13 cellular contexts compared by ENCODE assay signal in the genomic region with DNA sequence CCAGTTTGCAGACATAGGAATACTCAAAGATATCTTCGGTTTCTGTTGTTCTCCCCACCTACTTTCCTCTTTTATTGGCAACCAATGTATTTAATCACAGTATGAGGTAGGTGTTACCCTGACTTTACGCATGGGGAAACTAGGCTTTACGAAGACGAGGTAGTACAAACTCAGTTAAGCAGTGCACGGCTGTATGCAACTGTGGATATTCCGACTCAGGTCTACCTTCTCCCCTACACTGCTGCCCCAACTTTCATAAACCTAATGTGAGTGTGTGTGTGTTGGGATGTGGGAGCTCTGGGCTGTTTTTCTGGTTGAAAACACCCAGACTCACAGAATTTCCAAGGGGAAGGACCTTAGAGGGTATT. TPM values are rescaled to one million over a fixed set of nuclear protein-coding genes. Genes with fewer than 3 reads are reported as not detected.
DNase-seq lines count a peak whose midpoint lies in the region; ATAC-seq, FAIRE-seq and TF ChIP-seq lines count a peak whose summit lies in the region.
"Had no signal": no experiment of that assay in that cellular context is flagged by ENCODE, and none has a peak within 500 bp of the region (broad histone marks: within the 10 kb centered on the region; RNA-seq: fewer than 3 reads in every experiment).

No MANE protein-coding gene starts in this region.

- no peak for FAIRE-seq in HepG2 (lab: Jason Lieb, UNC)
- FAIRE-seq: GM12892, small intestine had no signal

- H3K9me3 ChIP-seq in HepG2 (ENCODE audit: low read length) = no peaks in the 10 kb centered on the region
- H3K9me3 ChIP-seq: SJSA1 had no signal

- BruUV-seq in HepG2 (replicated peaks; lab: Mats Ljungman, UMichigan) = no TSS peak

- H3K79me2 ChIP-seq in HepG2 (ENCODE audit: insufficient read depth, low read length) = peaks cover 38% of the 10 kb centered on the region

- peaks cover 17% of the 10 kb centered on the region for H3K4me1 Mint-ChIP-seq in activated T-cell treated with anti-CD3 and anti-CD28 coated beads, Interleukin-2, amount 50 U/mL, for 72 hours (ENCODE audit: low read depth)
- H3K4me1 Mint-ChIP-seq in activated T-helper 1 cell treated with anti-CD3 and anti-CD28 coated beads, Interleukin-12 subunit alpha, Interleukin-12 subunit beta, Interleukin-2, Interleukin-4 antibody, amounts not matched to agents 30 ng/mL and 10 ng/mL and 1 ng/mL, durations not matched to agents 14 hours and 24 hours and 36 hours (ENCODE audit: low read depth) = peaks cover 17% of the 10 kb centered on the region

- peak overlapping the region; percentile 93 for H3K9ac ChIP-seq in HepG2 (ENCODE audit: insufficient read depth, low read depth, low read length)

- POLR2A ChIA-PET in HepG2 (lab: Yijun Ruan, JAX) = interaction anchor here (0.6 to 11.8 kb wide), 14 partner anchors 8 to 1360 kb away, joined by 3 to 306 read pairs (median 7); no protein-coding TSS in a partner anchor

- TF ChIP-seq POLR2A in HepG2 (IDR thresholded peaks at IDR 0.05; ENCODE audit: insufficient read depth in 1 of 2, low read depth in 2 of 2, low read length in 2 of 2) = peak in 1 of 2 experiments; percentile 59; a peak in 2 of 4 replicates

- H3K9me3 Mint-ChIP-seq in activated T-cell treated with anti-CD3 and anti-CD28 coated beads, Interleukin-2, amount 50 U/mL, for 72 hours = no peaks in the 10 kb centered on the region
- no peaks in the 10 kb centered on the region for H3K9me3 Mint-ChIP-seq in activated T-helper 1 cell treated with anti-CD3 and anti-CD28 coated beads, Interleukin-12 subunit alpha, Interleukin-12 subunit beta, Interleukin-2, Interleukin-4 antibody, amounts not matched to agents 30 ng/mL and 10 ng/mL and 1 ng/mL, durations not matched to agents 14 hours and 24 hours and 36 hours

- H3K27me3 ChIP-seq in HepG2 (ENCODE audit: control insufficient read depth in 1 of 2, insufficient read depth in 2 of 2, low read length in 2 of 2) = no peaks in the 10 kb centered on the region; a peak in 1 of 5 replicates

- H3K4me1 ChIP-seq in HepG2 (ENCODE audit: insufficient read depth, low read length) = peaks cover 80% of the 10 kb centered on the region

- no peak for ATAC-seq in activated T-cell treated with anti-CD3 and anti-CD28 coated beads, Interleukin-2, amount 50 U/mL, for 72 hours (replicated peaks in 1 of 2)
- ATAC-seq in HepG2 (peak; percentile 1; the same call in 2 of the 3 replicates), HG03159 (IDR thresholded peaks at IDR 0.05; ENCODE audit: unreplicated experiment) (no peak)

- no peak for DNase-seq in activated T-cell treated with anti-CD3 and anti-CD28 coated beads, Interleukin-2, amount 50 U/mL, for 72 hours
- DNase-seq in activated T-cell treated with anti-CD3 and anti-CD28 coated beads, Interleukin-2, amount 50 U/mL, for 48 hours = no peak
- DNase-seq in activated T-helper 1 cell treated with anti-CD3 and anti-CD28 coated beads, Interleukin-12 subunit alpha, Interleukin-12 subunit beta, Interleukin-2, Interleukin-4 antibody, amounts not matched to agents 30 ng/mL and 10 ng/mL and 1 ng/mL, durations not matched to agents 14 hours and 24 hours and 36 hours (ENCODE audit: low spot score) = no peak
- DNase-seq in HepG2 (ENCODE audit: low spot score) (peak; percentile 36), substantia nigra (lab: John Stamatoyannopoulos, UW) (no peak), COLO668 (lab: John Stamatoyannopoulos, UW; ENCODE audit: unreplicated experiment) (no peak), posterior cingulate gyrus (no peak)
- DNase-seq: NCI-H1694 treated with DMSO at 0.1 percent for 48 hours; small intestine; stimulated activated naive CD4-positive, alpha-beta T cell treated with Interleukin-2 at 50 U/mL for 16 hours had no signal

- H3K27ac Mint-ChIP-seq in activated T-cell treated with anti-CD3 and anti-CD28 coated beads, Interleukin-2, amount 50 U/mL, for 72 hours = peak overlapping the region; percentile 92
- no peak overlapping the region for H3K27ac Mint-ChIP-seq in activated T-helper 1 cell treated with anti-CD3 and anti-CD28 coated beads, Interleukin-12 subunit alpha, Interleukin-12 subunit beta, Interleukin-2, Interleukin-4 antibody, amounts not matched to agents 30 ng/mL and 10 ng/mL and 1 ng/mL, durations not matched to agents 14 hours and 24 hours and 36 hours

- H3K27ac ChIP-seq in HepG2 (ENCODE audit: extremely low read length, insufficient read depth, low read length) (peak overlapping the region; percentile 95), substantia nigra (ENCODE audit: low read depth, low read length, poor library complexity, severe bottlenecking) (peak overlapping the region; percentile 90)
- H3K27ac ChIP-seq: SJSA1 had no signal

- peaks cover 20% of the 10 kb centered on the region for H4K20me1 ChIP-seq in HepG2 (ENCODE audit: insufficient read depth, low read length)

- H3K36me3 Mint-ChIP-seq in activated T-cell treated with anti-CD3 and anti-CD28 coated beads, Interleukin-2, amount 50 U/mL, for 72 hours (ENCODE audit: insufficient read depth in 2 of 2) = peaks cover 2 to 5% of the 10 kb centered on the region in 2 donors
- H3K36me3 Mint-ChIP-seq in activated T-helper 1 cell treated with anti-CD3 and anti-CD28 coated beads, Interleukin-12 subunit alpha, Interleukin-12 subunit beta, Interleukin-2, Interleukin-4 antibody, amounts not matched to agents 30 ng/mL and 10 ng/mL and 1 ng/mL, durations not matched to agents 14 hours and 24 hours and 36 hours (ENCODE audit: low read depth) = peaks cover 1% of the 10 kb centered on the region

- CTCF ChIA-PET in HepG2 (lab: Yijun Ruan, JAX; ENCODE audit: low intra/inter-chr PET ratio, low total read pairs) = interaction anchor here (1.3 to 1.6 kb wide), 2 partner anchors 24 to 29 kb away, joined by 4 to 7 read pairs; no protein-coding TSS in a partner anchor

- 4% methylated on average over 6 of the region's 6 CpGs for WGBS in HepG2 (ENCODE audit: low lambda C conversion rate)

- TF ChIP-seq RAD21 in HepG2 (CRISPR knock-in tag; IDR thresholded peaks at IDR 0.05) = no peak

- in situ Hi-C loops in HepG2 (cut with HindIII; ENCODE audit: extremely low pct_ligation_motif_present, low pct_unique_long_range_greater_than_20kb) = no loop called here

- TF ChIP-seq EP300 in HepG2 (IDR thresholded peaks at IDR 0.05; ENCODE audit: low read depth in 2 of 2, low read length in 2 of 2) (no peak), HepG2 (CRISPR knock-in tag; IDR thresholded peaks at IDR 0.05; ENCODE audit: borderline replicate concordance) (no peak)

- H3K4me3 ChIP-seq in HepG2 (replicated peaks in 1 of 3; ENCODE audit: insufficient read depth in 1 of 3, low read depth in 2 of 3, low read length in 3 of 3) = peak overlapping the region; percentile 49 to 99 (median 60)

- no peak for TF ChIP-seq CTCF in HepG2 (CRISPR knock-in tag; IDR thresholded peaks at IDR 0.05)

- H3K27me3 Mint-ChIP-seq in activated T-cell treated with anti-CD3 and anti-CD28 coated beads, Interleukin-2, amount 50 U/mL, for 72 hours (ENCODE audit: low read depth) = peaks cover 34% of the 10 kb centered on the region
- H3K27me3 Mint-ChIP-seq in activated T-helper 1 cell treated with anti-CD3 and anti-CD28 coated beads, Interleukin-12 subunit alpha, Interleukin-12 subunit beta, Interleukin-2, Interleukin-4 antibody, amounts not matched to agents 30 ng/mL and 10 ng/mL and 1 ng/mL, durations not matched to agents 14 hours and 24 hours and 36 hours (ENCODE audit: insufficient read depth) = peaks cover 12% of the 10 kb centered on the region

- intact Hi-C loops in activated T-helper 1 cell treated with anti-CD3 and anti-CD28 coated beads, Interleukin-12 subunit alpha, Interleukin-12 subunit beta, Interleukin-2, Interleukin-4 antibody, amounts not matched to agents 30 ng/mL and 10 ng/mL and 1 ng/mL, durations not matched to agents 14 hours and 24 hours and 36 hours (cut with micrococcal nuclease) = loop anchor here (5.0 kb wide), 1 partner anchor 96 kb away; no protein-coding TSS in a partner anchor
- intact Hi-C loops in HepG2 (cut with micrococcal nuclease; ENCODE audit: unreplicated experiment) = loop anchor here (1.0 to 2.0 kb wide), 2 partner anchors 14 to 19 kb away; no protein-coding TSS in a partner anchor
- intact Hi-C loops in posterior cingulate gyrus (cut with DNase I) = loop anchor here (2.0 kb wide), 1 partner anchor 52 kb away; a partner anchor contains a TSS

- no peak overlapping the region for H2AFZ ChIP-seq in HepG2 (ENCODE audit: low read length)

- peak overlapping the region; percentile 88 to 91 for H3K4me3 Mint-ChIP-seq in activated T-cell treated with anti-CD3 and anti-CD28 coated beads, Interleukin-2, amount 50 U/mL, for 72 hours
- peak overlapping the region; percentile 87 for H3K4me3 Mint-ChIP-seq in activated T-helper 1 cell treated with anti-CD3 and anti-CD28 coated beads, Interleukin-12 subunit alpha, Interleukin-12 subunit beta, Interleukin-2, Interleukin-4 antibody, amounts not matched to agents 30 ng/mL and 10 ng/mL and 1 ng/mL, durations not matched to agents 14 hours and 24 hours and 36 hours

- H3K36me3 ChIP-seq in HepG2 (replicated peaks in 1 of 2; ENCODE audit: control insufficient read depth in 1 of 2, insufficient read depth in 2 of 2, low read length in 2 of 2) = peaks cover 0 to 17% of the 10 kb centered on the region in 2 experiments; a peak in 3 of 5 replicates

- H3K4me2 ChIP-seq in HepG2 (ENCODE audit: low read depth, low read length) = peak overlapping the region; percentile 97

RNA-seq across cellular contexts. Expression of a gene that starts 1.2 kb away (rescaled TPM):
- total RNA-seq in activated T-cell treated with anti-CD3 and anti-CD28 coated beads, Interleukin-2, amount 50 U/mL, for 72 hours = 10 to 100 TPM; 36.5 to 38.2 TPM
- total RNA-seq in activated T-helper 1 cell treated with anti-CD3 and anti-CD28 coated beads, Interleukin-12 subunit alpha, Interleukin-12 subunit beta, Interleukin-2, Interleukin-4 antibody, amounts not matched to agents 30 ng/mL and 10 ng/mL and 1 ng/mL, durations not matched to agents 14 hours and 24 hours and 36 hours = 20.9 and 22.3 TPM in 2 replicates
- total RNA-seq in HepG2 (2016; rRNA removed; fragmentation: Illumina TruSeq; extraction: Trizol) = 130 and 138 TPM in 2 replicates
- total RNA-seq in HepG2 (2016; cell fraction: cytosol; rRNA removed; fragmentation: Illumina TruSeq; extraction: Trizol; ENCODE audit: low read depth) = 22.1 and 23.2 TPM in 2 replicates
- total RNA-seq in HepG2 (2016; cell fraction: insoluble cytoplasmic fraction; rRNA removed; fragmentation: Illumina TruSeq; extraction: Trizol) = 114 and 146 TPM in 2 replicates
- total RNA-seq in HepG2 (2016; cell fraction: membrane; rRNA removed; fragmentation: Illumina TruSeq; extraction: Trizol) = 63.0 and 65.0 TPM in 2 replicates
- 59.4 and 71.5 TPM in 2 replicates for total RNA-seq in HepG2 (2016; cell fraction: nucleus; rRNA removed; fragmentation: Illumina TruSeq; extraction: Trizol)
- 267 and 269 TPM in 2 replicates for polyA plus RNA-seq in HepG2 (2011; rRNA removed)
- polyA plus RNA-seq in HepG2 (2011; cell fraction: cytosol; rRNA removed) = 182 and 277 TPM in 2 replicates
- polyA plus RNA-seq in HepG2 (2011; cell fraction: nucleus; rRNA removed) = 334 and 385 TPM in 2 replicates
- polyA plus RNA-seq in HepG2 (2012) = 220 and 249 TPM in 2 replicates
- polyA plus RNA-seq in HepG2 (2016; cell fraction: cytosol; fragmentation: Illumina TruSeq; extraction: Trizol; ENCODE audit: low read depth) = 21.5 and 27.7 TPM in 2 replicates
- 122 and 156 TPM in 2 replicates for polyA plus RNA-seq in HepG2 (2016; cell fraction: insoluble cytoplasmic fraction; fragmentation: Illumina TruSeq; extraction: Trizol; ENCODE audit: low read depth)
- 42.5 and 45.9 TPM in 2 replicates for polyA plus RNA-seq in HepG2 (2016; cell fraction: membrane; fragmentation: Illumina TruSeq; extraction: Trizol; ENCODE audit: low read depth)
- polyA plus RNA-seq in HepG2 (2016; cell fraction: nucleus; fragmentation: Illumina TruSeq; extraction: Trizol; ENCODE audit: insufficient read depth, low read depth) = 148 and 163 TPM in 2 replicates
- 33.0 and 786 TPM in 2 replicates for polyA minus RNA-seq in HepG2 (2011; rRNA and poly(A)+ RNA removed; ENCODE audit: low replicate concordance)
- polyA minus RNA-seq in HepG2 (2011; cell fraction: cytosol; rRNA and poly(A)+ RNA removed) = 198 TPM in 2 replicates
- polyA minus RNA-seq in HepG2 (2011; cell fraction: nucleus; rRNA and poly(A)+ RNA removed) = 79.2 and 86.4 TPM in 2 replicates

RNA-seq across cellular contexts. Expression of a gene that starts 51.9 kb away (rescaled TPM):
- 10 to 100 TPM; 18.1 to 21.4 TPM for total RNA-seq in activated T-cell treated with anti-CD3 and anti-CD28 coated beads, Interleukin-2, amount 50 U/mL, for 72 hours
- 40.8 and 44.5 TPM in 2 replicates for total RNA-seq in activated T-helper 1 cell treated with anti-CD3 and anti-CD28 coated beads, Interleukin-12 subunit alpha, Interleukin-12 subunit beta, Interleukin-2, Interleukin-4 antibody, amounts not matched to agents 30 ng/mL and 10 ng/mL and 1 ng/mL, durations not matched to agents 14 hours and 24 hours and 36 hours
- 19.5 and 27.6 TPM in 2 replicates for total RNA-seq in HepG2 (2016; rRNA removed; fragmentation: Illumina TruSeq; extraction: Trizol)
- total RNA-seq in HepG2 (2016; cell fraction: cytosol; rRNA removed; fragmentation: Illumina TruSeq; extraction: Trizol; ENCODE audit: low read depth) = 12.4 and 15.0 TPM in 2 replicates
- 20.6 and 26.6 TPM in 2 replicates for total RNA-seq in HepG2 (2016; cell fraction: insoluble cytoplasmic fraction; rRNA removed; fragmentation: Illumina TruSeq; extraction: Trizol)
- total RNA-seq in HepG2 (2016; cell fraction: membrane; rRNA removed; fragmentation: Illumina TruSeq; extraction: Trizol) = 21.9 and 26.0 TPM in 2 replicates
- 10.7 and 12.4 TPM in 2 replicates for total RNA-seq in HepG2 (2016; cell fraction: nucleus; rRNA removed; fragmentation: Illumina TruSeq; extraction: Trizol)
- 5.7 and 8.6 TPM in 2 replicates for polyA plus RNA-seq in HepG2 (2011; rRNA removed)
- polyA plus RNA-seq in HepG2 (2011; cell fraction: cytosol; rRNA removed) = 4.2 and 5.6 TPM in 2 replicates
- polyA plus RNA-seq in HepG2 (2011; cell fraction: nucleus; rRNA removed) = 2.1 and 3.9 TPM in 2 replicates
- polyA plus RNA-seq in HepG2 (2012) = 12.9 and 18.1 TPM in 2 replicates
- 8.5 and 11.4 TPM in 2 replicates for polyA plus RNA-seq in HepG2 (2016; cell fraction: cytosol; fragmentation: Illumina TruSeq; extraction: Trizol; ENCODE audit: low read depth)
- polyA plus RNA-seq in HepG2 (2016; cell fraction: insoluble cytoplasmic fraction; fragmentation: Illumina TruSeq; extraction: Trizol; ENCODE audit: low read depth) = 31.9 and 33.4 TPM in 2 replicates
- polyA plus RNA-seq in HepG2 (2016; cell fraction: membrane; fragmentation: Illumina TruSeq; extraction: Trizol; ENCODE audit: low read depth) = 14.6 and 16.7 TPM in 2 replicates
- 17.0 and 18.6 TPM in 2 replicates for polyA plus RNA-seq in HepG2 (2016; cell fraction: nucleus; fragmentation: Illumina TruSeq; extraction: Trizol; ENCODE audit: insufficient read depth, low read depth)
- polyA minus RNA-seq in HepG2 (2011; rRNA and poly(A)+ RNA removed; ENCODE audit: low replicate concordance) = 3.1 and 4.3 TPM in 2 replicates
- polyA minus RNA-seq in HepG2 (2011; cell fraction: cytosol; rRNA and poly(A)+ RNA removed) = 5.7 and 6.3 TPM in 2 replicates
- polyA minus RNA-seq in HepG2 (2011; cell fraction: nucleus; rRNA and poly(A)+ RNA removed) = 10.3 and 11.4 TPM in 2 replicates
